ENCODE assay signal across 1 cellular context in genomic region chr11:75311858-75312288, GRCh38.
TF ChIP-seq lines count a peak whose summit lies in the region.

No MANE protein-coding gene starts in this region.

TF ChIP-seq in HEK293, 187 proteins besides CTCF, POLR2A, EP300 and RAD21 (continued from another document and continues in another):
- peak; percentile 97 for TF ChIP-seq PRDM10 (tag by site-specific recombination; IDR thresholded peaks at IDR 0.05)
- no peak for TF ChIP-seq ZBTB7A (tag by site-specific recombination; IDR thresholded peaks at IDR 0.05; ENCODE audit: low read depth)
- TF ChIP-seq ZNF610 (tag by site-specific recombination; IDR thresholded peaks at IDR 0.05; ENCODE audit: borderline replicate concordance) = no peak
- no peak for TF ChIP-seq ZNF354C (tag by site-specific recombination; IDR thresholded peaks at IDR 0.05; ENCODE audit: borderline replicate concordance, low read depth)
- no peak for TF ChIP-seq SP3 (tag by site-specific recombination; IDR thresholded peaks at IDR 0.05)
- TF ChIP-seq ZNF175 (tag by site-specific recombination; IDR thresholded peaks at IDR 0.05) = no peak
- TF ChIP-seq ZNF580 (tag by site-specific recombination; IDR thresholded peaks at IDR 0.05) = no peak
- TF ChIP-seq ZBTB10 (tag by site-specific recombination; IDR thresholded peaks at IDR 0.05) = no peak
- TF ChIP-seq EGR2 (tag by site-specific recombination; IDR thresholded peaks at IDR 0.05; ENCODE audit: low read depth) = no peak
- no peak for TF ChIP-seq ZNF140 (tag by site-specific recombination; IDR thresholded peaks at IDR 0.05)
- TF ChIP-seq BCL11B (tag by site-specific recombination; IDR thresholded peaks at IDR 0.05; ENCODE audit: low read depth) = no peak
- TF ChIP-seq ZEB2 (tag by site-specific recombination; IDR thresholded peaks at IDR 0.05) = no peak
- no peak for TF ChIP-seq ZNF530 (tag by site-specific recombination; IDR thresholded peaks at IDR 0.05; ENCODE audit: low read depth)
- no peak for TF ChIP-seq KLF16 (tag by site-specific recombination; IDR thresholded peaks at IDR 0.05)
- TF ChIP-seq ZNF311 (tag by site-specific recombination; IDR thresholded peaks at IDR 0.05; ENCODE audit: borderline replicate concordance) = no peak
- TF ChIP-seq ZBTB11 (tag by site-specific recombination; conservative IDR thresholded peaks at IDR 0.05; ENCODE audit: low read depth) = no peak
- no peak for TF ChIP-seq SCRT2 (tag by site-specific recombination; IDR thresholded peaks at IDR 0.05)
- TF ChIP-seq ZNF549 (tag by site-specific recombination; IDR thresholded peaks at IDR 0.05) = no peak
- peak; percentile 55 for TF ChIP-seq ZNF341 (tag by site-specific recombination; IDR thresholded peaks at IDR 0.05; ENCODE audit: low read depth)
- no peak for TF ChIP-seq ZNF843 (tag by site-specific recombination; IDR thresholded peaks at IDR 0.05)
- no peak for TF ChIP-seq ZNF571 (tag by site-specific recombination; IDR thresholded peaks at IDR 0.05)
- TF ChIP-seq ZNF239 (tag by site-specific recombination; IDR thresholded peaks at IDR 0.05) = no peak
- TF ChIP-seq ZNF596 (tag by site-specific recombination; IDR thresholded peaks at IDR 0.05) = no peak
- TF ChIP-seq ZSCAN16 (tag by site-specific recombination; IDR thresholded peaks at IDR 0.05) = no peak
- TF ChIP-seq ZNF280C (tag by site-specific recombination; IDR thresholded peaks at IDR 0.05) = no peak
- TF ChIP-seq SETDB1 (IDR thresholded peaks at IDR 0.05; ENCODE audit: insufficient read length, low read length) = no peak
- no peak for TF ChIP-seq ZBTB26 (tag by site-specific recombination; optimal IDR thresholded peaks at IDR 0.05)
- TF ChIP-seq ZNF473 (tag by site-specific recombination; IDR thresholded peaks at IDR 0.05) = no peak
- TF ChIP-seq ZNF169 (tag by site-specific recombination; IDR thresholded peaks at IDR 0.05) = no peak
- TF ChIP-seq ZNF366 (tag by site-specific recombination; conservative IDR thresholded peaks at IDR 0.05) = no peak
- no peak for TF ChIP-seq ZNF433 (tag by site-specific recombination; IDR thresholded peaks at IDR 0.05; ENCODE audit: low read depth)
- no peak for TF ChIP-seq ZNF658 (tag by site-specific recombination; IDR thresholded peaks at IDR 0.05)
- TF ChIP-seq PRDM1 (tag by site-specific recombination; IDR thresholded peaks at IDR 0.05) = no peak
- TF ChIP-seq GFI1B (tag by site-specific recombination; IDR thresholded peaks at IDR 0.05) = no peak
- no peak for TF ChIP-seq ZNF350 (tag by site-specific recombination; IDR thresholded peaks at IDR 0.05)
- TF ChIP-seq ZNF560 (tag by site-specific recombination; IDR thresholded peaks at IDR 0.05; ENCODE audit: borderline replicate concordance) = no peak
- no peak for TF ChIP-seq ZBTB8A (tag by site-specific recombination; IDR thresholded peaks at IDR 0.05)
- no peak for TF ChIP-seq ZNF585B (tag by site-specific recombination; IDR thresholded peaks at IDR 0.05)
- no peak for TF ChIP-seq ZNF488 (tag by site-specific recombination; IDR thresholded peaks at IDR 0.05)
- no peak for TF ChIP-seq REPIN1 (tag by site-specific recombination; IDR thresholded peaks at IDR 0.05; ENCODE audit: low read depth)
- no peak for TF ChIP-seq ZFHX2 (tag by site-specific recombination; conservative IDR thresholded peaks at IDR 0.05)
- no peak for TF ChIP-seq PRDM4 (tag by site-specific recombination; IDR thresholded peaks at IDR 0.05)
- peak; percentile 33; the same call in 1 of the 2 replicates for TF ChIP-seq PATZ1 (tag by site-specific recombination; IDR thresholded peaks at IDR 0.05)
- TF ChIP-seq ZNF621 (tag by site-specific recombination; IDR thresholded peaks at IDR 0.05) = no peak
- no peak for TF ChIP-seq ZNF555 (tag by site-specific recombination; conservative IDR thresholded peaks at IDR 0.05)
- peak; percentile 32; the same call in 1 of the 2 replicates for TF ChIP-seq GLIS1 (tag by site-specific recombination; IDR thresholded peaks at IDR 0.05)
